Comparison of ENCODE assay signal across 24 cellular contexts in genomic region chr5:6135977-6136376, GRCh38.
DNase-seq lines count a peak whose midpoint lies in the region; ATAC-seq, FAIRE-seq and TF ChIP-seq lines count a peak whose summit lies in the region.
"Had no signal": no experiment of that assay in that cellular context is flagged by ENCODE, and none has a peak within 500 bp of the region (broad histone marks: within the 10 kb centered on the region; RNA-seq: fewer than 3 reads in every experiment).

No MANE protein-coding gene starts in this region.

- 49 to 50% methylated on average over 5 of the region's 5 CpGs for WGBS in body of pancreas, 2 donors

- peaks cover 0 to 19% (median 5%) of the 10 kb centered on the region in 5 donors for H3K27me3 Mint-ChIP-seq in naive thymus-derived CD4-positive, alpha-beta T cell

- H3K4me3 Mint-ChIP-seq in naive thymus-derived CD4-positive, alpha-beta T cell = no peak overlapping the region
- H3K4me3 Mint-ChIP-seq: activated naive CD4-positive, alpha-beta T cell treated with anti-CD3 and anti-CD28 coated beads for 36 hours; activated T-cell treated with anti-CD3 and anti-CD28 coated beads, Interleukin-2, amount 50 U/mL, for 24 hours; CD4-positive, alpha-beta T cell; H9; T-helper 2 cell treated with Interferon-gamma antibody and Interleukin-4, amounts not matched to agents 5 μg/mL and 100 μg/mL, for 36 hours had no signal

- TF ChIP-seq CTCF in MM.1S (IDR thresholded peaks at IDR 0.05; ENCODE audit: low read length) (no peak), bronchial epithelial cell (IDR thresholded peaks at IDR 0.05; ENCODE audit: insufficient read depth, low read length, severe bottlenecking) (no peak), body of pancreas (IDR thresholded peaks at IDR 0.05) (no peak)

- H3K27ac ChIP-seq in MM.1S (ENCODE audit: low read length) (peak overlapping the region; percentile 65; the same call in 1 of the 2 replicates), body of pancreas (no peak overlapping the region)
- no peak overlapping the region for H3K27ac ChIP-seq in naive thymus-derived CD4-positive, alpha-beta T cell (ENCODE audit: low read depth, low read length)
- H3K27ac ChIP-seq: hepatocyte, HL-60, prostate gland, tibial artery had no signal

- DNase-seq in MM.1S (peak; percentile 76), bronchial epithelial cell (ENCODE audit: low read depth) (no peak), body of pancreas (no peak), NCI-H526 treated with DMSO at 0.1 percent for 48 hours (lab: John Stamatoyannopoulos, UW) (no peak)
- DNase-seq in naive thymus-derived CD4-positive, alpha-beta T cell = no peak
- DNase-seq: activated naive CD4-positive, alpha-beta T cell treated with anti-CD3 and anti-CD28 coated beads for 36 hours; activated T-cell treated with anti-CD3 and anti-CD28 coated beads, Interleukin-2, amount 50 U/mL, for 24 hours; caudate nucleus; CD4-positive, alpha-beta T cell; DMS53; foreskin fibroblast; H9; NCI-H1436; SK-N-SH; stimulated activated CD4-positive, alpha-beta T cell treated with anti-CD3 and anti-CD28 coated beads, Interleukin-1b, Interleukin-23, amount 100 ng/mL, for 48 hours; stimulated activated naive CD8-positive, alpha-beta T cell treated with anti-CD3 and anti-CD28 coated beads, Interleukin-15, Interleukin-2, amounts not matched to agents 100 U/mL and 50 U/mL, for 24 hours; tibial artery had no signal

- peaks cover 0 to 3% (median 0%) of the 10 kb centered on the region in 11 donors for H3K9me3 Mint-ChIP-seq in naive thymus-derived CD4-positive, alpha-beta T cell
- H3K9me3 Mint-ChIP-seq: activated naive CD4-positive, alpha-beta T cell treated with anti-CD3 and anti-CD28 coated beads for 36 hours; activated T-cell treated with anti-CD3 and anti-CD28 coated beads, Interleukin-2, amount 50 U/mL, for 24 hours; CD4-positive, alpha-beta T cell; H9; T-helper 2 cell treated with Interferon-gamma antibody and Interleukin-4, amounts not matched to agents 5 μg/mL and 100 μg/mL, for 36 hours had no signal

- H3K27me3 ChIP-seq in MM.1S (replicated peaks; ENCODE audit: insufficient read depth, low read length) = no peaks in the 10 kb centered on the region
- no peaks in the 10 kb centered on the region for H3K27me3 ChIP-seq in bronchial epithelial cell (ENCODE audit: control insufficient read depth, insufficient read depth, low read length)
- H3K27me3 ChIP-seq in naive thymus-derived CD4-positive, alpha-beta T cell (ENCODE audit: control insufficient read depth in 2 of 2, insufficient read depth in 2 of 2, low read length in 2 of 2) = no peaks in the 10 kb centered on the region
- H3K27me3 ChIP-seq in body of pancreas = no peaks in the 10 kb centered on the region
- H3K27me3 ChIP-seq: hepatocyte, tibial artery had no signal

- no peak overlapping the region for H3K9ac ChIP-seq in MM.1S (ENCODE audit: low read length)
- H3K9ac ChIP-seq: SK-N-SH had no signal

- POLR2A ChIA-PET in naive thymus-derived CD4-positive, alpha-beta T cell (lab: Charles Lee) = no interaction called here

- H4K20me1 ChIP-seq in MM.1S (ENCODE audit: insufficient read depth, low read length) = no peaks in the 10 kb centered on the region

- H3K27ac Mint-ChIP-seq in naive thymus-derived CD4-positive, alpha-beta T cell = no peak overlapping the region
- H3K27ac Mint-ChIP-seq: activated naive CD4-positive, alpha-beta T cell treated with anti-CD3 and anti-CD28 coated beads for 36 hours; activated T-cell treated with anti-CD3 and anti-CD28 coated beads, Interleukin-2, amount 50 U/mL, for 24 hours; CD4-positive, alpha-beta T cell; H9; T-helper 2 cell treated with Interferon-gamma antibody and Interleukin-4, amounts not matched to agents 5 μg/mL and 100 μg/mL, for 36 hours had no signal

- H3K4me1 Mint-ChIP-seq in naive thymus-derived CD4-positive, alpha-beta T cell = no peaks in the 10 kb centered on the region

- H3K9me2 ChIP-seq in MM.1S (replicated peaks; ENCODE audit: insufficient read depth, low read length) = no peaks in the 10 kb centered on the region
- H3K9me2 ChIP-seq: SK-N-SH had no signal

- FAIRE-seq in bronchial epithelial cell (lab: Jason Lieb, UNC) = peak; percentile 7

- peaks cover 12% of the 10 kb centered on the region for H3K4me1 ChIP-seq in MM.1S (ENCODE audit: low read length)
- no peaks in the 10 kb centered on the region for H3K4me1 ChIP-seq in naive thymus-derived CD4-positive, alpha-beta T cell (ENCODE audit: control insufficient read depth in 2 of 2, insufficient read depth in 2 of 2, low read length in 2 of 2)
- no peaks in the 10 kb centered on the region for H3K4me1 ChIP-seq in body of pancreas
- H3K4me1 ChIP-seq: prostate gland, tibial artery had no signal

- H3K36me3 Mint-ChIP-seq in naive thymus-derived CD4-positive, alpha-beta T cell = no peaks in the 10 kb centered on the region

- CTCF ChIA-PET in naive thymus-derived CD4-positive, alpha-beta T cell (lab: Charles Lee) = no interaction called here

- no peaks in the 10 kb centered on the region for H3K36me3 ChIP-seq in MM.1S (replicated peaks; ENCODE audit: insufficient read depth, low read length)
- no peaks in the 10 kb centered on the region for H3K36me3 ChIP-seq in bronchial epithelial cell (ENCODE audit: control insufficient read depth, insufficient read depth, low read length)
- no peaks in the 10 kb centered on the region for H3K36me3 ChIP-seq in naive thymus-derived CD4-positive, alpha-beta T cell (ENCODE audit: control insufficient read depth in 2 of 3, insufficient read depth in 3 of 3, low read length in 3 of 3)
- H3K36me3 ChIP-seq in body of pancreas (replicated peaks in 1 of 2; ENCODE audit: insufficient read depth in 1 of 2, low read depth in 2 of 2) = no peaks in the 10 kb centered on the region
- H3K36me3 ChIP-seq: prostate gland, tibial artery had no signal

- ATAC-seq in GM18502 (IDR thresholded peaks at IDR 0.05; ENCODE audit: poor library complexity, unreplicated experiment) (peak; percentile 44), GM21529 (IDR thresholded peaks at IDR 0.05; ENCODE audit: unreplicated experiment) (peak; percentile 61), GM21515 (IDR thresholded peaks at IDR 0.05; ENCODE audit: unreplicated experiment) (no peak), body of pancreas (no peak)
- ATAC-seq in naive thymus-derived CD4-positive, alpha-beta T cell = no peak
- ATAC-seq: stimulated activated naive CD8-positive, alpha-beta T cell treated with anti-CD3 and anti-CD28 coated beads, Interleukin-15, Interleukin-2, amounts not matched to agents 100 U/mL and 50 U/mL, for 24 hours had no signal

- H3K4me3 ChIP-seq in MM.1S (ENCODE audit: low read length) (no peak overlapping the region), bronchial epithelial cell (ENCODE audit: low read depth, low read length) (no peak overlapping the region), body of pancreas (no peak overlapping the region)
- H3K4me3 ChIP-seq in naive thymus-derived CD4-positive, alpha-beta T cell (ENCODE audit: low read length) = no peak overlapping the region
- H3K4me3 ChIP-seq: hepatocyte, prostate gland, tibial artery had no signal

- no peaks in the 10 kb centered on the region for H3K79me2 ChIP-seq in MM.1S (ENCODE audit: low read length)
- H3K79me2 ChIP-seq: hepatocyte had no signal

- peak overlapping the region; percentile 11; the same call in 1 of the 2 replicates for H3K4me2 ChIP-seq in MM.1S (ENCODE audit: low read depth, low read length)
- H3K4me2 ChIP-seq: hepatocyte, SK-N-SH had no signal

- H3K9me3 ChIP-seq in MM.1S (replicated peaks; ENCODE audit: insufficient read depth, low read length) = no peaks in the 10 kb centered on the region
- H3K9me3 ChIP-seq in naive thymus-derived CD4-positive, alpha-beta T cell (ENCODE audit: control insufficient read depth in 2 of 3, low read length in 3 of 3) = no peaks in the 10 kb centered on the region
- no peaks in the 10 kb centered on the region for H3K9me3 ChIP-seq in body of pancreas
- H3K9me3 ChIP-seq: prostate gland, SK-N-SH, tibial artery had no signal

- peaks cover 13% of the 10 kb centered on the region for H3F3A ChIP-seq in MM.1S (ENCODE audit: insufficient read depth, low read length)

- TF ChIP-seq POLR2A in body of pancreas (IDR thresholded peaks at IDR 0.05) = no peak

- intact Hi-C loops in naive thymus-derived CD4-positive, alpha-beta T cell (cut with micrococcal nuclease) = no loop called here
- intact Hi-C loops in body of pancreas (cut with DNase I) = no loop called here

- no peak overlapping the region for H2AFZ ChIP-seq in MM.1S (ENCODE audit: low read length)
- H2AFZ ChIP-seq: hepatocyte had no signal

Comparison
In these comparisons a context has a peak if more than half of its experiments do, and no peak if none do; other contexts are left out.
1. ATAC-seq: peak in GM18502 (single experiment) and GM21529 (single experiment); none in naive thymus-derived CD4-positive, alpha-beta T cell (single experiment), GM21515 (single experiment) and body of pancreas (single experiment).